Comparison of ENCODE assay signal across 8 cellular contexts in genomic region chr7:23013715-23014649, GRCh38. TPM values are rescaled to one million over a fixed set of nuclear protein-coding genes. Genes with fewer than 3 reads are reported as not detected.
A peak's percentile ranks its signal among the peaks of the same experiment; 100 is the strongest.
DNase-seq lines count a peak whose midpoint lies in the region; ATAC-seq, FAIRE-seq and TF ChIP-seq lines count a peak whose summit lies in the region.

HYCC1 (minus strand) TSS chr7:23014130; CDS start chr7:22991111, 23,019 bp downstream.

- peak within 1 kb of the TSS; percentile 70 for H3K27ac ChIP-seq in HepG2 (ENCODE audit: extremely low read length, insufficient read depth, low read length)

- peak within 1 kb of the TSS; percentile 88 to 91 (median 88) for H3K4me3 ChIP-seq in HepG2 (replicated peaks in 1 of 3; ENCODE audit: insufficient read depth in 1 of 3, low read depth in 2 of 3, low read length in 3 of 3)

- WGBS in HepG2 (ENCODE audit: low lambda C conversion rate) = 1% methylated on average over 41 of the region's 61 CpGs

- peak; percentile 89 for FAIRE-seq in HepG2 (lab: Jason Lieb, UNC)

- peak within 1 kb of the TSS; percentile 74 for H3K4me2 ChIP-seq in HepG2 (ENCODE audit: low read depth, low read length)

- H3K79me2 ChIP-seq in HepG2 (ENCODE audit: insufficient read depth, low read length) = peaks cover 33% of the 10 kb centered on the region

- TF ChIP-seq CTCF in HepG2 (CRISPR knock-in tag; IDR thresholded peaks at IDR 0.05) = peak; percentile 64

- TF ChIP-seq EP300 in HepG2 (IDR thresholded peaks at IDR 0.05; ENCODE audit: low read depth in 2 of 2, low read length in 2 of 2) (no peak), HepG2 (CRISPR knock-in tag; IDR thresholded peaks at IDR 0.05; ENCODE audit: borderline replicate concordance) (no peak)

- CTCF ChIA-PET in HepG2 (lab: Yijun Ruan, JAX; ENCODE audit: low intra/inter-chr PET ratio, low total read pairs) = interaction anchor here (1.1 kb wide), 1 partner anchor 42 kb away, joined by 4 read pairs; no protein-coding TSS in a partner anchor

- POLR2A ChIA-PET in HepG2 (lab: Yijun Ruan, JAX) = no interaction called here

- H3K9me3 ChIP-seq in HepG2 (ENCODE audit: low read length) = no peaks in the 10 kb centered on the region

- in situ Hi-C loops in HepG2 (cut with HindIII; ENCODE audit: extremely low pct_ligation_motif_present, low pct_unique_long_range_greater_than_20kb) = no loop called here

- peak; percentile 94 for ATAC-seq in GM19372 (IDR thresholded peaks at IDR 0.05; ENCODE audit: low read depth, unreplicated experiment)
- peak; percentile 88 for ATAC-seq in HG03558 (IDR thresholded peaks at IDR 0.05; ENCODE audit: extremely low read depth, unreplicated experiment)
- peak; percentile 98 for ATAC-seq in HepG2

- TF ChIP-seq POLR2A in HepG2 (IDR thresholded peaks at IDR 0.05; ENCODE audit: insufficient read depth in 1 of 2, low read depth in 2 of 2, low read length in 2 of 2) = peak; percentile 96 to 99

- H3K4me1 ChIP-seq in HepG2 (ENCODE audit: insufficient read depth, low read length) = peaks cover 65% of the 10 kb centered on the region

- H3K36me3 ChIP-seq in HepG2 (replicated peaks in 1 of 2; ENCODE audit: control insufficient read depth in 1 of 2, insufficient read depth in 2 of 2, low read length in 2 of 2) = no peaks in the 10 kb centered on the region

- TF ChIP-seq RAD21 in HepG2 (CRISPR knock-in tag; IDR thresholded peaks at IDR 0.05) = no peak

- DNase-seq in CD1c-positive myeloid dendritic cell (ENCODE audit: extremely low spot score) = peak; percentile 99
- peak; percentile 98 for DNase-seq in NCI-H748 (lab: John Stamatoyannopoulos, UW; ENCODE audit: unreplicated experiment)
- peak; percentile 97 to 100 for DNase-seq in activated CD4-positive, alpha-beta T cell treated with anti-CD3 and anti-CD28 coated beads, Interleukin-2, amount 50 U/mL, for 24 hours (ENCODE audit: low read depth in 1 of 2, low spot score in 1 of 2)
- peak; percentile 99 for DNase-seq in dermis blood vessel endothelial cell
- peak; percentile 96 for DNase-seq in HepG2 (ENCODE audit: low spot score)
- peak; percentile 97 for DNase-seq in stimulated activated CD4-positive, alpha-beta T cell treated with anti-CD3 and anti-CD28 coated beads, Interleukin-4, amount 100 ng/mL, for 1 hour

- peak within 1 kb of the TSS; percentile 77 for H2AFZ ChIP-seq in HepG2 (ENCODE audit: low read length)

- peaks cover 6% of the 10 kb centered on the region; the same call in 1 of the 2 replicates for H4K20me1 ChIP-seq in HepG2 (ENCODE audit: insufficient read depth, low read length)

- H3K27me3 ChIP-seq in HepG2 (ENCODE audit: control insufficient read depth in 1 of 2, insufficient read depth in 2 of 2, low read length in 2 of 2) = no peaks in the 10 kb centered on the region

- BruUV-seq in HepG2 (replicated peaks; lab: Mats Ljungman, UMichigan) = no TSS peak

- H3K9ac ChIP-seq in HepG2 (ENCODE audit: insufficient read depth, low read depth, low read length) = peak within 1 kb of the TSS; percentile 72

- intact Hi-C loops in HepG2 (cut with micrococcal nuclease; ENCODE audit: unreplicated experiment) = loop anchor here (2.0 to 5.0 kb wide), 4 partner anchors 41 to 572 kb away; partner anchors contain the start of gene IGF2BP3

TF ChIP-seq in HepG2, 621 proteins besides CTCF, POLR2A, EP300 and RAD21 (continues in another document):
- TF ChIP-seq NCOA5 (CRISPR knock-in tag; IDR thresholded peaks at IDR 0.05) = no peak
- no peak for TF ChIP-seq ETS1 (CRISPR knock-in tag; IDR thresholded peaks at IDR 0.05)
- TF ChIP-seq ZNF562 (CRISPR knock-in tag; IDR thresholded peaks at IDR 0.05; ENCODE audit: borderline replicate concordance) = no peak
- TF ChIP-seq SAP130 (CRISPR knock-in tag; IDR thresholded peaks at IDR 0.05; ENCODE audit: low read depth) = peak; percentile 92
- TF ChIP-seq ZNF280D (CRISPR knock-in tag; IDR thresholded peaks at IDR 0.05) = no peak
- TF ChIP-seq SPEN (CRISPR knock-in tag; IDR thresholded peaks at IDR 0.05; ENCODE audit: low read depth) = no peak
- TF ChIP-seq E2F5 (CRISPR knock-in tag; conservative IDR thresholded peaks at IDR 0.05) = no peak
- no peak; the same call in 1 of the 2 replicates for TF ChIP-seq FOXA3 (CRISPR knock-in tag; IDR thresholded peaks at IDR 0.05)
- no peak for TF ChIP-seq CCAR2 (optimal IDR thresholded peaks at IDR 0.05; ENCODE audit: low read depth, low read length)
- TF ChIP-seq ZFP62 (CRISPR knock-in tag; IDR thresholded peaks at IDR 0.05) = no peak

RNA-seq across cellular contexts. Expression of gene HYCC1, which starts in this region (rescaled TPM):
- total RNA-seq in dermis blood vessel endothelial cell (44.4 and 53.9 TPM in 2 replicates), HepG2 (2016; rRNA removed; fragmentation: Illumina TruSeq; extraction: Trizol) (41.8 and 52.2 TPM in 2 replicates)
- 40.3 and 45.3 TPM in 2 replicates for total RNA-seq in HepG2 (2016; cell fraction: cytosol; rRNA removed; fragmentation: Illumina TruSeq; extraction: Trizol; ENCODE audit: low read depth)
- 39.8 and 53.8 TPM in 2 replicates for total RNA-seq in HepG2 (2016; cell fraction: insoluble cytoplasmic fraction; rRNA removed; fragmentation: Illumina TruSeq; extraction: Trizol)
- 39.2 and 39.9 TPM in 2 replicates for total RNA-seq in HepG2 (2016; cell fraction: membrane; rRNA removed; fragmentation: Illumina TruSeq; extraction: Trizol)
- 41.2 and 47.3 TPM in 2 replicates for total RNA-seq in HepG2 (2016; cell fraction: nucleus; rRNA removed; fragmentation: Illumina TruSeq; extraction: Trizol)
- 8.1 and 9.5 TPM in 2 replicates for polyA plus RNA-seq in HepG2 (2011; rRNA removed)
- 5.1 and 6.1 TPM in 2 replicates for polyA plus RNA-seq in HepG2 (2011; cell fraction: cytosol; rRNA removed)
- polyA plus RNA-seq in HepG2 (2011; cell fraction: nucleus; rRNA removed) = 7.2 and 9.4 TPM in 2 replicates
- 12.7 and 14.8 TPM in 2 replicates for polyA plus RNA-seq in HepG2 (2012)
- polyA plus RNA-seq in HepG2 (2016; cell fraction: cytosol; fragmentation: Illumina TruSeq; extraction: Trizol; ENCODE audit: low read depth) = 12.7 and 12.9 TPM in 2 replicates
- 29.5 and 32.8 TPM in 2 replicates for polyA plus RNA-seq in HepG2 (2016; cell fraction: insoluble cytoplasmic fraction; fragmentation: Illumina TruSeq; extraction: Trizol; ENCODE audit: low read depth)
- 12.9 and 13.2 TPM in 2 replicates for polyA plus RNA-seq in HepG2 (2016; cell fraction: membrane; fragmentation: Illumina TruSeq; extraction: Trizol; ENCODE audit: low read depth)
- polyA plus RNA-seq in HepG2 (2016; cell fraction: nucleus; fragmentation: Illumina TruSeq; extraction: Trizol; ENCODE audit: insufficient read depth, low read depth) = 26.0 and 28.4 TPM in 2 replicates
- 11.7 and 13.1 TPM in 2 replicates for polyA minus RNA-seq in HepG2 (2011; rRNA and poly(A)+ RNA removed; ENCODE audit: low replicate concordance)
- 8.4 and 12.5 TPM in 2 replicates for polyA minus RNA-seq in HepG2 (2011; cell fraction: cytosol; rRNA and poly(A)+ RNA removed)
- 55.6 and 58.1 TPM in 2 replicates for polyA minus RNA-seq in HepG2 (2011; cell fraction: nucleus; rRNA and poly(A)+ RNA removed)

Comparison
In these comparisons a context has a peak if more than half of its experiments do, and no peak if none do; other contexts are left out.
1. Peak in every context shown above with its lines: DNase-seq, ATAC-seq, H3K4me3 ChIP-seq and H3K27ac ChIP-seq.